In the genomic region with DNA sequence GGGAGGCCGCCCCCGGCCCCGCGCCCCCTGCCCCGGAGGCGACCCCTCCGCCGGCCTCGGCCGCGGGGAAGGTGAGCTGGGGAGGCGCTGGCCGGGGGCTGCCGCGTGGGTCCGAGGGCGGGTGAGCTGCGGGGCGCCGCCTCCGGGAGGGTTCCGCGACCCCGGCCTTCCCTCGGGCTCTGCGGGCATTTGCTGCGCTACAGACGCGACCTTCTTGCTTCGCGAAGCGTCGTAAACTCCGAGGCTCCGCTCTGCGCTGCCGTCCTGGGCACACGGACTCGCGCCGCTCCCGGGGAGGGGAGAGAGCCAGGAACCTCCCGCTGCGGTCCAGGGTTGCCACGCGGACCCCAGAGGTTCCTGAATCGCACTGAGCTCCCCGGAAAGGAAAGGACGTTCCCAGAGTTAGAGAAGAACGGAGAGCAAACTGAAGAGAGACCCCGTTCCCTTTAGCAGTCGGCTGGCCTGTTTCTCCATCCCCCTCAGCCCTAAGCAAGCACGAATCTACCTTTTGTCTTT, we compare ENCODE assay signal across 8 cellular contexts. TPM values are rescaled to one million over a fixed set of nuclear protein-coding genes. Genes with fewer than 3 reads are reported as not detected.
DNase-seq lines count a peak whose midpoint lies in the region; ATAC-seq and TF ChIP-seq lines count a peak whose summit lies in the region.

No MANE protein-coding gene starts in this region.

- H3K9ac ChIP-seq in stomach smooth muscle (ENCODE audit: low read length in 2 of 2): peak overlapping the region; percentile 72 to 76

- peak; percentile 45 for ATAC-seq in GM18909 (IDR thresholded peaks at IDR 0.05; ENCODE audit: poor library complexity, unreplicated experiment)
- ATAC-seq in HG03520 (IDR thresholded peaks at IDR 0.05; ENCODE audit: unreplicated experiment): peak; percentile 35
- ATAC-seq in activated naive CD8-positive, alpha-beta T cell treated with anti-CD3 and anti-CD28 coated beads, Interleukin-2, amount 50 U/mL, for 24 hours: peak; percentile 17

- CTCF ChIA-PET in A673 (lab: Charles Lee): no interaction called here

- intact Hi-C loops in A673 (cut with micrococcal nuclease; ENCODE audit: unreplicated experiment): no loop called here

- H3K4me1 Mint-ChIP-seq in activated naive CD8-positive, alpha-beta T cell treated with anti-CD3 and anti-CD28 coated beads, Interleukin-2, amount 50 U/mL, for 24 hours: peaks cover 47% of the 10 kb centered on the region
- H3K4me1 Mint-ChIP-seq in immature natural killer cell: peaks cover 35 to 42% of the 10 kb centered on the region in 2 donors

- TF ChIP-seq CTCF in A673 (conservative IDR thresholded peaks at IDR 0.05; ENCODE audit: low read depth, low read length): no peak

- no peaks in the 10 kb centered on the region for H3K9me3 Mint-ChIP-seq in activated naive CD8-positive, alpha-beta T cell treated with anti-CD3 and anti-CD28 coated beads, Interleukin-2, amount 50 U/mL, for 24 hours
- H3K9me3 Mint-ChIP-seq in immature natural killer cell: no peaks in the 10 kb centered on the region

- H3K4me3 ChIP-seq in A673 (ENCODE audit: low read depth, low read length, poor library complexity, severe bottlenecking) (peak overlapping the region; percentile 71), stomach smooth muscle (ENCODE audit: low read length in 2 of 2) (peak overlapping the region; percentile 88 to 90)

- peaks cover 38% of the 10 kb centered on the region for H3K36me3 ChIP-seq in A673 (ENCODE audit: insufficient read depth, low read length, poor library complexity, severe bottlenecking)
- H3K36me3 ChIP-seq in stomach smooth muscle (ENCODE audit: control insufficient read depth in 2 of 2, insufficient read depth in 2 of 2, low read length in 2 of 2): peaks cover 16 to 18% of the 10 kb centered on the region in 2 donors

- H3K36me3 Mint-ChIP-seq in activated naive CD8-positive, alpha-beta T cell treated with anti-CD3 and anti-CD28 coated beads, Interleukin-2, amount 50 U/mL, for 24 hours (ENCODE audit: low read depth): peaks cover 31% of the 10 kb centered on the region
- peaks cover 0 to 4% (median 3%) of the 10 kb centered on the region in 3 donors for H3K36me3 Mint-ChIP-seq in immature natural killer cell

- H3K27ac ChIP-seq in A673 (ENCODE audit: low read depth, low read length, poor library complexity, severe bottlenecking) (peak overlapping the region; percentile 100), stomach smooth muscle (ENCODE audit: low read length) (no peak overlapping the region)

- no peaks in the 10 kb centered on the region for H3K27me3 ChIP-seq in A673 (replicated peaks; ENCODE audit: insufficient read depth, low read depth, low read length, poor library complexity)
- H3K27me3 ChIP-seq in stomach smooth muscle (ENCODE audit: control insufficient read depth in 1 of 2, insufficient read depth in 2 of 2, low read length in 2 of 2): no peaks in the 10 kb centered on the region

- H3K4me1 ChIP-seq in A673 (ENCODE audit: insufficient read depth, low read length, poor library complexity, severe bottlenecking) (peaks cover 16% of the 10 kb centered on the region), stomach smooth muscle (ENCODE audit: control insufficient read depth, insufficient read depth, low read length) (peaks cover 27% of the 10 kb centered on the region)

- peak overlapping the region; percentile 92 for H3K4me3 Mint-ChIP-seq in activated naive CD8-positive, alpha-beta T cell treated with anti-CD3 and anti-CD28 coated beads, Interleukin-2, amount 50 U/mL, for 24 hours
- peak overlapping the region; percentile 89 to 97 (median 89) for H3K4me3 Mint-ChIP-seq in immature natural killer cell

- H3K9me3 ChIP-seq in A673 (ENCODE audit: low read depth, low read length, poor library complexity, severe bottlenecking) (no peaks in the 10 kb centered on the region), stomach smooth muscle (ENCODE audit: control insufficient read depth in 2 of 2, low read length in 2 of 2) (no peaks in the 10 kb centered on the region)

- H3K27me3 Mint-ChIP-seq in activated naive CD8-positive, alpha-beta T cell treated with anti-CD3 and anti-CD28 coated beads, Interleukin-2, amount 50 U/mL, for 24 hours: no peaks in the 10 kb centered on the region
- H3K27me3 Mint-ChIP-seq in immature natural killer cell (ENCODE audit: low read depth in 3 of 3): peaks cover 3 to 5% (median 3%) of the 10 kb centered on the region in 3 donors

- peak; percentile 62 for DNase-seq in A673 (ENCODE audit: low spot score)
- DNase-seq in activated naive CD8-positive, alpha-beta T cell treated with anti-CD3 and anti-CD28 coated beads, Interleukin-2, amount 50 U/mL, for 24 hours: no peak
- DNase-seq in immature natural killer cell: peak in 1 of 3 donors; percentile 34
- no peak for DNase-seq in MV-4-11 (lab: John Stamatoyannopoulos, UW)
- DNase-seq in mucosa of gallbladder (ENCODE audit: low spot score): no peak

- POLR2A ChIA-PET in A673 (lab: Charles Lee; ENCODE audit: low non-redundant PET): interaction anchor here (0.5 to 0.7 kb wide), 2 partner anchors 10 to 347 kb away, joined by 3 to 10 read pairs; partner anchors contain the start of gene POFUT2

- no TSS peak for BruUV-seq in A673 (replicated peaks; lab: Mats Ljungman, UMichigan)

- H3K27ac Mint-ChIP-seq in activated naive CD8-positive, alpha-beta T cell treated with anti-CD3 and anti-CD28 coated beads, Interleukin-2, amount 50 U/mL, for 24 hours: peak overlapping the region; percentile 89
- H3K27ac Mint-ChIP-seq in immature natural killer cell: peak overlapping the region; percentile 2 to 73 (median 53)

RNA-seq across cellular contexts. Expression of gene SLX9, which starts 0.3 kb away (rescaled TPM):
- total RNA-seq in A673 (2021) (114 and 115 TPM in 2 replicates), mucosa of gallbladder (34.6 TPM)
- polyA plus RNA-seq in immature natural killer cell: 10 to 100 TPM in 2 of 3 donors, 1 to 10 TPM in 1; 7.1 to 12.4 (median 11.3) TPM

RNA-seq across cellular contexts. Expression of gene ITGB2, which starts 19.5 kb away (rescaled TPM):
- total RNA-seq in A673 (2021): 5.0 and 7.4 TPM in 2 replicates
- polyA plus RNA-seq in immature natural killer cell: 1,000 to 10,000 TPM; 1,416 to 2,161 (median 1,452) TPM
- total RNA-seq in mucosa of gallbladder: 84.5 TPM

Comparison
In these comparisons a context has a peak if more than half of its experiments do, and no peak if none do; other contexts are left out.
1. RNA of gene ITGB2, which starts 19.5 kb away (total RNA-seq): 84.5 TPM in mucosa of gallbladder (single experiment); 5.0 to 7.4 TPM in A673; every median in the first group is over 10 times any median in the second.
2. Peak in every context shown above with its lines, with median percentiles within 50 percentile points of each other: ATAC-seq.